ENCODE assay signal across 29 cellular contexts in the genomic region with DNA sequence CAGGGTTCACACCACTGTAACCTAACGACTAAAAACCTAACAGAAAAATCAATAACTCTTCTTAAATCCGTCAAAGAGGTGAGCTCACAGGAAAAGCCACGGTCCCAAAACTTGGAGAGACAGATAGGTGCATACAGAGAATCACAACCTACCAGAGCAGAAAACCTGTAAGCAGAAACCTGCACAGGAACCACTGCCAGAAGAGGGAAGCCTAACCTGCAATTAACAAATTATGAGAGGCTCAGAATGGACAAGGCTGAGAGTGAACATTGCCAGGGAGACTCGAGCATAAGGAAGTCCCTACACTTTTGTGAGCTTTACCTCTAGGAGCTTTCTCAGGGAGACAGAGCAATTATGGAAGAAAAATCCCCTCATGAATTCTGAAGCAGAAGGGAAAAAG.
DNase-seq lines count a peak whose midpoint lies in the region; ATAC-seq, FAIRE-seq and TF ChIP-seq lines count a peak whose summit lies in the region.
"Had no signal": no experiment of that assay in that cellular context is flagged by ENCODE, and none has a peak within 500 bp of the region (broad histone marks: within the 10 kb centered on the region; RNA-seq: fewer than 3 reads in every experiment).

No MANE protein-coding gene starts in this region.

- no peak for ATAC-seq in HG03196 (IDR thresholded peaks at IDR 0.05; ENCODE audit: unreplicated experiment)
- ATAC-seq: A549; left lobe of liver; natural killer cell treated with Interleukin-12 subunit alpha and Interleukin-12 subunit beta and Interleukin-15 and Interleukin-18, amount 100 ng/mL, for 72 hours; right cardiac atrium; stimulated activated naive B cell treated with anti-CD40 and anti-IgM and Interleukin-4, amounts not matched to agents 10 μg/mL and 1 μg/mL and 100 μg/mL, for 72 hours had no signal

- no peaks in the 10 kb centered on the region for H3K9me3 ChIP-seq in OCI-LY7 (ENCODE audit: low read length)
- H3K9me3 ChIP-seq: A549, breast epithelium, ovary had no signal

- TF ChIP-seq CTCF in C4-2B (conservative IDR thresholded peaks at IDR 0.05) (no peak; the same call in 1 of the 2 replicates), VCaP (conservative IDR thresholded peaks at IDR 0.05) (peak; percentile 56), OCI-LY7 (conservative IDR thresholded peaks at IDR 0.05; ENCODE audit: low read length) (no peak)

- CTCF ChIA-PET in OCI-LY7 (lab: Charles Lee; ENCODE audit: unreplicated experiment), result no interaction called here

- FAIRE-seq in GM12891 (lab: Jason Lieb, UNC), result no peak
- FAIRE-seq: A549, colon, H1, urothelium cell line had no signal

- no peak overlapping the region for H3K4me3 ChIP-seq in OCI-LY7 (ENCODE audit: low read depth, low read length, poor library complexity, severe bottlenecking)
- H3K4me3 ChIP-seq: A549, breast epithelium, ovary, SK-N-MC had no signal

- no peak for TF ChIP-seq POLR2A in GM12891 (IDR thresholded peaks at IDR 0.05; ENCODE audit: low read depth, low read length)

- no peaks in the 10 kb centered on the region for H3K36me3 ChIP-seq in OCI-LY7 (ENCODE audit: insufficient read depth, low read length)
- H3K36me3 ChIP-seq: breast epithelium, ovary had no signal

- DNase-seq in NCI-H1092 treated with DMSO at 0.1 percent for 48 hours (lab: John Stamatoyannopoulos, UW) (peak; percentile 67), NCI-H2107 treated with DMSO at 0.1 percent for 48 hours (lab: John Stamatoyannopoulos, UW; ENCODE audit: unreplicated experiment) (peak; percentile 66), OCI-LY7 (ENCODE audit: low spot score) (no peak), GM12891 (ENCODE audit: insufficient read length, low spot score) (no peak)
- DNase-seq in activated CD4-positive, CD25-positive, alpha-beta regulatory T cell treated with anti-CD3 and anti-CD28 coated beads, Interleukin-2, amount 50 U/mL, for 72 hours, result no peak
- DNase-seq: activated CD4-positive, alpha-beta T cell treated with anti-CD3 and anti-CD28 coated beads, Interleukin-2, amount 10 ng/mL, durations not matched to agents 7 days and 5 days; activated naive CD4-positive, alpha-beta T cell; activated T-cell treated with anti-CD3 and anti-CD28 coated beads, Interleukin-2, amount 50 U/mL, for 48 hours; effector CD8-positive, alpha-beta T cell; foreskin fibroblast; NCI-H1694 treated with DMSO at 0.1 percent for 48 hours; NCI-H446; ovary; right cardiac atrium; RPMI8226; stimulated activated CD4-positive, alpha-beta T cell treated with anti-CD3 and anti-CD28 coated beads, Interleukin-4, amount 100 ng/mL, for 24 hours; stimulated activated naive B cell treated with anti-CD40 and anti-IgM and Interleukin-4, amounts not matched to agents 10 μg/mL and 1 μg/mL and 100 μg/mL, for 72 hours; T-helper 2 cell had no signal

- no peaks in the 10 kb centered on the region for H3K4me1 ChIP-seq in OCI-LY7 (ENCODE audit: insufficient read depth, low read length, poor library complexity, severe bottlenecking)
- H3K4me1 ChIP-seq: A549, breast epithelium had no signal

- no peak overlapping the region for H2AFZ ChIP-seq in OCI-LY7 (ENCODE audit: low read length)

- H4K20me1 ChIP-seq in OCI-LY7 (ENCODE audit: insufficient read depth, low read length), result no peaks in the 10 kb centered on the region

- intact Hi-C loops in OCI-LY7 (cut with micrococcal nuclease; ENCODE audit: unreplicated experiment), result no loop called here

- no peaks in the 10 kb centered on the region for H3K79me2 ChIP-seq in OCI-LY7 (ENCODE audit: insufficient read depth, low read depth, low read length)

- no TSS peak for BruUV-seq in OCI-LY7 (replicated peaks; lab: Mats Ljungman, UMichigan)

- H3K9me2 ChIP-seq in OCI-LY7 (ENCODE audit: insufficient read depth, low read length), result no peaks in the 10 kb centered on the region

- no peak overlapping the region for H3K4me2 ChIP-seq in OCI-LY7 (ENCODE audit: low read length)
- H3K4me2 ChIP-seq: A549 had no signal

- H3K27ac ChIP-seq in C4-2B (peak overlapping the region; percentile 5; the same call in 1 of the 2 replicates), VCaP (peak overlapping the region; percentile 72), OCI-LY7 (ENCODE audit: low read depth, low read length, poor library complexity, severe bottlenecking) (no peak overlapping the region)
- H3K27ac ChIP-seq: A549, breast epithelium, ovary, SK-N-MC had no signal

- POLR2A ChIA-PET in OCI-LY7 (lab: Charles Lee), result no interaction called here

TF ChIP-seq in GM12891, 5 proteins besides CTCF, POLR2A, EP300 and RAD21:
- TF ChIP-seq PAX5 (IDR thresholded peaks at IDR 0.05; ENCODE audit: insufficient read depth, low read length, severe bottlenecking) (no peak), POU2F2 (IDR thresholded peaks at IDR 0.05; ENCODE audit: low read depth, low read length) (no peak), SPI1 (IDR thresholded peaks at IDR 0.05; ENCODE audit: low read depth, low read length) (no peak), POLR2AphosphoS5 (IDR thresholded peaks at IDR 0.05; ENCODE audit: low read depth, low read length) (no peak), TAF1 (IDR thresholded peaks at IDR 0.05; ENCODE audit: low read depth, low read length) (no peak)
TF ChIP-seq in GM12891: peak in this region for 0.

Comparison
In these comparisons a context has a peak if more than half of its experiments do, and no peak if none do; other contexts are left out.
1. DNase-seq: peak in NCI-H1092 treated with DMSO at 0.1 percent for 48 hours (single experiment) and NCI-H2107 treated with DMSO at 0.1 percent for 48 hours (single experiment); none in activated CD4-positive, CD25-positive, alpha-beta regulatory T cell treated with anti-CD3 and anti-CD28 coated beads, Interleukin-2, amount 50 U/mL, for 72 hours (single experiment), OCI-LY7 (single experiment) and GM12891 (single experiment).